ENCODE assay signal across 17 cellular contexts in genomic region chr19:359653-359925, GRCh38. TPM values are rescaled to one million over a fixed set of nuclear protein-coding genes. Genes with fewer than 3 reads are reported as not detected.
DNase-seq lines count a peak whose midpoint lies in the region; TF ChIP-seq lines count a peak whose summit lies in the region.
"Had no signal": no experiment of that assay in that cellular context is flagged by ENCODE, and none has a peak within 500 bp of the region (broad histone marks: within the 10 kb centered on the region; RNA-seq: fewer than 3 reads in every experiment).

No MANE protein-coding gene starts in this region.

- peaks cover 2% of the 10 kb centered on the region for H3K36me3 Mint-ChIP-seq in activated CD4-positive, alpha-beta T cell treated with anti-CD3 and anti-CD28 coated beads, Interleukin-2, amount 10 ng/mL, durations not matched to agents 24 days and 14 days (ENCODE audit: low read depth)
- H3K36me3 Mint-ChIP-seq: CD14-positive monocyte had no signal

- H3K4me3 Mint-ChIP-seq in activated CD4-positive, alpha-beta T cell treated with anti-CD3 and anti-CD28 coated beads, Interleukin-2, amount 10 ng/mL, durations not matched to agents 24 days and 14 days = no peak overlapping the region
- H3K4me3 Mint-ChIP-seq: CD14-positive monocyte; CD4-positive, alpha-beta memory T cell; GM23338; HFFc6 had no signal

- no peak overlapping the region for H3K27ac ChIP-seq in WERI-Rb-1
- H3K27ac ChIP-seq: BLaER1, HL-60 had no signal

- DNase-seq in activated CD4-positive, CD25-positive, alpha-beta regulatory T cell treated with anti-CD3 and anti-CD28 coated beads, Interleukin-2, amount 50 U/mL, for 72 hours = peak; percentile 18
- DNase-seq in activated CD4-positive, CD25-positive, alpha-beta regulatory T cell (lab: John Stamatoyannopoulos, UW) = no peak
- peak; percentile 35 for DNase-seq in H7
- DNase-seq in WERI-Rb-1 = peak; percentile 79
- peak; percentile 28 for DNase-seq in posterior vena cava (ENCODE audit: low spot score)
- no peak for DNase-seq in activated CD4-positive, alpha-beta T cell treated with anti-CD3 and anti-CD28 coated beads, Interleukin-2, amount 10 ng/mL, durations not matched to agents 24 days and 14 days
- no peak for DNase-seq in cerebellum (ENCODE audit: low spot score)
- DNase-seq: 8988T; CD4-positive, alpha-beta memory T cell; DMS153; DMS79 treated with DMSO at 0.1 percent for 48 hours; GF-D8; HFFc6 had no signal

- no peaks in the 10 kb centered on the region for H3K4me1 Mint-ChIP-seq in activated CD4-positive, alpha-beta T cell treated with anti-CD3 and anti-CD28 coated beads, Interleukin-2, amount 10 ng/mL, durations not matched to agents 24 days and 14 days
- H3K4me1 Mint-ChIP-seq: CD4-positive, alpha-beta memory T cell; GM23338 had no signal

- H3K4me3 ChIP-seq in H7 (ENCODE audit: insufficient read depth, low read depth, low read length) = no peak overlapping the region
- H3K4me3 ChIP-seq in WERI-Rb-1 (ENCODE audit: low read depth, low read length) = no peak overlapping the region
- H3K4me3 ChIP-seq: BLaER1, GM23338 had no signal

- no peaks in the 10 kb centered on the region for H3K27me3 ChIP-seq in H7 (ENCODE audit: control insufficient read depth, insufficient read depth, low read length)
- no peaks in the 10 kb centered on the region for H3K27me3 ChIP-seq in WERI-Rb-1 (ENCODE audit: insufficient read depth, low read depth, severe bottlenecking)
- H3K27me3 ChIP-seq: BLaER1 had no signal

- H3K36me3 ChIP-seq in H7 (replicated peaks; ENCODE audit: control insufficient read depth, insufficient read depth, low read length) = no peaks in the 10 kb centered on the region
- H3K36me3 ChIP-seq in WERI-Rb-1 = no peaks in the 10 kb centered on the region
- H3K36me3 ChIP-seq: BLaER1 had no signal

- intact Hi-C loops in posterior vena cava (cut with DNase I) = no loop called here
- intact Hi-C loops in activated CD4-positive, alpha-beta T cell treated with anti-CD3 and anti-CD28 coated beads, Interleukin-2, amount 10 ng/mL, durations not matched to agents 24 days and 14 days (cut with micrococcal nuclease) = no loop called here

- H3K9me3 ChIP-seq in WERI-Rb-1 (ENCODE audit: severe bottlenecking) = no peaks in the 10 kb centered on the region

- no peak overlapping the region for H3K27ac Mint-ChIP-seq in activated CD4-positive, alpha-beta T cell treated with anti-CD3 and anti-CD28 coated beads, Interleukin-2, amount 10 ng/mL, durations not matched to agents 24 days and 14 days
- H3K27ac Mint-ChIP-seq: CD14-positive monocyte; CD4-positive, alpha-beta memory T cell; GM23338; HFFc6 had no signal

- TF ChIP-seq CTCF in WERI-Rb-1 (IDR thresholded peaks at IDR 0.05; ENCODE audit: low read depth, low read length) = no peak

- no peaks in the 10 kb centered on the region for H3K27me3 Mint-ChIP-seq in activated CD4-positive, alpha-beta T cell treated with anti-CD3 and anti-CD28 coated beads, Interleukin-2, amount 10 ng/mL, durations not matched to agents 24 days and 14 days

- H3K9me3 Mint-ChIP-seq in activated CD4-positive, alpha-beta T cell treated with anti-CD3 and anti-CD28 coated beads, Interleukin-2, amount 10 ng/mL, durations not matched to agents 24 days and 14 days = peaks cover 4% of the 10 kb centered on the region

RNA-seq across cellular contexts. Expression of gene MIER2, which starts 15.0 kb away (rescaled TPM):
- 43.4 and 49.6 TPM in 2 replicates for total RNA-seq in H7 (2014; rRNA removed; shearing (Covaris generic))
- 10 to 100 TPM; 18.8 to 25.3 TPM for total RNA-seq in posterior vena cava
- total RNA-seq in activated CD4-positive, alpha-beta T cell treated with anti-CD3 and anti-CD28 coated beads, Interleukin-2, amount 10 ng/mL, durations not matched to agents 24 days and 14 days = 27.6 and 32.0 TPM in 2 replicates
- total RNA-seq in cerebellum = 9.9 TPM

RNA-seq across cellular contexts. Expression of gene C2CD4C, which starts 49.4 kb away (rescaled TPM):
- 9.2 and 13.9 TPM in 2 replicates for total RNA-seq in H7 (2014; rRNA removed; shearing (Covaris generic))
- total RNA-seq in posterior vena cava (1 to 10 TPM; 1.1 to 2.9 TPM), cerebellum (7.5 TPM)
- 0.07 and 0.17 TPM in 2 replicates for total RNA-seq in activated CD4-positive, alpha-beta T cell treated with anti-CD3 and anti-CD28 coated beads, Interleukin-2, amount 10 ng/mL, durations not matched to agents 24 days and 14 days
- total RNA-seq: CD4-positive, alpha-beta memory T cell; HFFc6 had no signal

Comparison
In these comparisons a context has a peak if more than half of its experiments do, and no peak if none do; other contexts are left out.
1. DNase-seq: peak in activated CD4-positive, CD25-positive, alpha-beta regulatory T cell treated with anti-CD3 and anti-CD28 coated beads, Interleukin-2, amount 50 U/mL, for 72 hours (single experiment), H7 (single experiment), WERI-Rb-1 (single experiment) and posterior vena cava (single experiment); none in activated CD4-positive, CD25-positive, alpha-beta regulatory T cell (0 of 4), activated CD4-positive, alpha-beta T cell treated with anti-CD3 and anti-CD28 coated beads, Interleukin-2, amount 10 ng/mL, durations not matched to agents 24 days and 14 days (single experiment) and cerebellum (single experiment).